In the genomic region with DNA sequence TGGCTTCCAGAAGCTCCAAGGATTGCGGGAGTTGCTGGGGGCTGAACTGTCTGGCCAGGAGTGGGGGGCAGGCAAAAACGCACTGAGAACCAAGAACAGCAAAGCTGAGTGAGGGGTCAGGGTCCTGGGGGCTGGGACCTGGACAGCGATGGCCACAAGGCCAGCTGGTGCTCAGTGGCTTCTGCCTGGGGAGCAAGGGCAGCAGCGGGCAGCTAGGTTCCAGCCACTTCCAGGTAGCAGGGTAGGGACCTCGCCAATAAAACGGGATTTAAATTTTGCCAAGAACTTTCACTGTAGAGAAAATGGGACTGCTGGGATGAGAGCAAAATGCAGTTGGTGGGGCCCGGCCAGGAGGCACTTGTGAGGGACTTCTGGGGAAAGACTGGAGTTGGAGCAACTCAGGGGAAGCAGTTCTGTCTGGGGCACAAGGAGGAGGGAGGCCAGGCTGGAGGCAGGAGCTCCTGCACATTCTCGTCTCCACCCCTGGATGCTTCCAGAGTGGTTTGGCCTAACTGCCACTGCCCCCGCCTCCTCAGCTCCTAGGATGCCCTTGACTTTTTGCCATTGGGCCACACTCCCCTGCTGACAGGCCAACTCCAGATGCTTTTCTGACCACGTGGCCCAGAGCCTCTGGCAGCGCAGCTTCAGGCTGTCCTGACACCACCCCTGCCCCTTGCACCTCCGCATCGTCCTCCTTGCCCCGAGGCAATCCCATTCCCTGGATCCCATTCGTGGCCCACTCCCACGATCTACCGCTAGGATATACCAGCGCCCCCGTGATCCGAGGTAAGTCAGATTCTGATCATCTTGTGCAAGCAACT, we compare ENCODE assay signal across 17 cellular contexts. TPM values are rescaled to one million over a fixed set of nuclear protein-coding genes. Genes with fewer than 3 reads are reported as not detected.
DNase-seq lines count a peak whose midpoint lies in the region; ATAC-seq and TF ChIP-seq lines count a peak whose summit lies in the region.
"Had no signal": no experiment of that assay in that cellular context is flagged by ENCODE, and none has a peak within 500 bp of the region (broad histone marks: within the 10 kb centered on the region; RNA-seq: fewer than 3 reads in every experiment).

No MANE protein-coding gene starts in this region.

- no peaks in the 10 kb centered on the region for H3K36me3 ChIP-seq in testis (ENCODE audit: low read depth, missing control alignments)

- intact Hi-C loops in left colon (cut with DNase I, micrococcal nuclease) (no loop called here), testis (cut with DNase I; ENCODE audit: low total_unique reads) (no loop called here)

- peaks cover 4% of the 10 kb centered on the region; the same call in 1 of the 2 replicates for H3K4me1 Mint-ChIP-seq in WTC11
- H3K4me1 Mint-ChIP-seq: activated B cell treated with CpG ODN at 0.5 μM for 24 hours had no signal

- H3K4me1 ChIP-seq in testis, result peaks cover 9% of the 10 kb centered on the region

- peak overlapping the region; percentile 42 for H3K27ac Mint-ChIP-seq in WTC11
- H3K27ac Mint-ChIP-seq: activated B cell treated with CpG ODN at 0.5 μM for 24 hours, type B pancreatic cell had no signal

- H3K4me3 ChIP-seq in testis, result no peak overlapping the region

- no peaks in the 10 kb centered on the region for H3K27me3 ChIP-seq in testis

- no peaks in the 10 kb centered on the region for H3K9me3 Mint-ChIP-seq in WTC11
- H3K9me3 Mint-ChIP-seq: activated B cell treated with CpG ODN at 0.5 μM for 24 hours, type B pancreatic cell had no signal

- H3K9me3 ChIP-seq in testis, result no peaks in the 10 kb centered on the region

- ATAC-seq in WTC11 (peak; percentile 63), left colon (peak; percentile 22)

- 60 to 63% methylated on average over 17 to 20 of the region's 20 CpGs for WGBS in testis, 2 donors

- no peak for TF ChIP-seq POLR2A in testis (IDR thresholded peaks at IDR 0.05)

- H3K27ac ChIP-seq in testis, result peak overlapping the region in 1 of 2 donors; percentile 26

- H3K27me3 Mint-ChIP-seq in WTC11 (ENCODE audit: low read depth), result no peaks in the 10 kb centered on the region
- H3K27me3 Mint-ChIP-seq: activated B cell treated with CpG ODN at 0.5 μM for 24 hours, type B pancreatic cell had no signal

- TF ChIP-seq CTCF in WTC11 (IDR thresholded peaks at IDR 0.05), result no peak
- TF ChIP-seq CTCF in testis (IDR thresholded peaks at IDR 0.05), result no peak

- CTCF ChIA-PET in WTC11 (lab: Charles Lee), result interaction anchor here (1.2 to 2.3 kb wide), 2 partner anchors 29 to 150 kb away, joined by 5 to 7 read pairs; no protein-coding TSS in a partner anchor

- H3K36me3 Mint-ChIP-seq in WTC11, result peaks cover 9% of the 10 kb centered on the region
- H3K36me3 Mint-ChIP-seq: type B pancreatic cell had no signal

- POLR2A ChIA-PET in WTC11 (lab: Charles Lee), result no interaction called here

- H3K4me3 Mint-ChIP-seq in WTC11, result no peak overlapping the region
- H3K4me3 Mint-ChIP-seq: activated B cell treated with CpG ODN at 0.5 μM for 24 hours, type B pancreatic cell had no signal

- DNase-seq in activated CD8-positive, alpha-beta memory T cell treated with anti-CD3 and anti-CD28 coated beads, Interleukin-2, amount 50 U/mL, for 48 hours, result peak; percentile 51
- no peak for DNase-seq in activated CD8-positive, alpha-beta memory T cell treated with anti-CD3 and anti-CD28 coated beads, Interleukin-2, amount 50 U/mL, for 4 hours
- no peak for DNase-seq in WTC11 (ENCODE audit: low spot score)
- DNase-seq in left colon, result peak in 1 of 2 donors; percentile 19
- peak; percentile 76 for DNase-seq in testis
- DNase-seq in NCI-H2171 (lab: John Stamatoyannopoulos, UW), result no peak
- no peak for DNase-seq in stimulated activated naive CD4-positive, alpha-beta T cell (lab: John Stamatoyannopoulos, UW)
- no peak for DNase-seq in NCI-H2081 (lab: John Stamatoyannopoulos, UW)
- DNase-seq: activated B cell treated with CpG ODN at 0.5 μM for 24 hours; activated CD8-positive, alpha-beta memory T cell treated with anti-CD3 and anti-CD28 coated beads for 24 hours; anterior cingulate cortex; NCI-H510A; occipital lobe; OCI-M1 had no signal

TF ChIP-seq in WTC11, 78 proteins besides CTCF, POLR2A, EP300 and RAD21:
- peak; percentile 53 for TF ChIP-seq USF2 (CRISPR knock-in tag; IDR thresholded peaks at IDR 0.05)
- no peak for TF ChIP-seq GABPB1 (CRISPR knock-in tag; IDR thresholded peaks at IDR 0.05)
- TF ChIP-seq, protein P1, sequence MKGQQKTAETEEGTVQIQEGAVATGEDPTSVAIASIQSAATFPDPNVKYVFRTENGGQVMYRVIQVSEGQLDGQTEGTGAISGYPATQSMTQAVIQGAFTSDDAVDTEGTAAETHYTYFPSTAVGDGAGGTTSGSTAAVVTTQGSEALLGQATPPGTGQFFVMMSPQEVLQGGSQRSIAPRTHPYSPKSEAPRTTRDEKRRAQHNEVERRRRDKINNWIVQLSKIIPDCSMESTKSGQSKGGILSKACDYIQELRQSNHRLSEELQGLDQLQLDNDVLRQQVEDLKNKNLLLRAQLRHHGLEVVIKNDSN (CRISPR knock-in tag; IDR thresholded peaks at IDR 0.05), result 0 out of 2 replicates have a peak, but pooled peaks have one; percentile 51
- TF ChIP-seq ZNF317 (CRISPR knock-in tag; IDR thresholded peaks at IDR 0.05; ENCODE audit: borderline replicate concordance, low read depth), result no peak

RNA-seq across cellular contexts. Expression of gene CCDC74A, which starts 5.5 kb away (rescaled TPM):
- total RNA-seq in WTC11 (2021) (11.7 to 16.7 TPM (median 12.6 TPM) in 3 replicates), left colon (1 to 10 TPM; 1.1 to 2.0 TPM), testis (100 to 1,000 TPM; 165 to 176 TPM)
- 124 TPM for polyA plus RNA-seq in testis (ENCODE audit: insufficient read depth, low read depth, low replicate concordance)

RNA-seq across cellular contexts. Expression of gene MZT2A, which starts 30.0 kb away (rescaled TPM):
- total RNA-seq in WTC11 (2021), result 162 to 179 TPM (median 167 TPM) in 3 replicates
- total RNA-seq in left colon, result 10 to 100 TPM; 72.3 to 84.6 TPM
- total RNA-seq in testis, result 100 to 1,000 TPM in 1 of 2 donors, 10 to 100 TPM in 1; 67.3 to 113 TPM
- 86.8 TPM for polyA plus RNA-seq in testis (ENCODE audit: insufficient read depth, low read depth, low replicate concordance)

RNA-seq across cellular contexts. Expression of gene TUBA3D, which starts 46.3 kb away (rescaled TPM):
- 0.25 to 0.28 TPM in 2 of 3 replicates, not detected in the other for total RNA-seq in WTC11 (2021)
- total RNA-seq in left colon, result not detected
- total RNA-seq in testis, result 100 to 1,000 TPM; 238 to 270 TPM
- polyA plus RNA-seq in testis (ENCODE audit: insufficient read depth, low read depth, low replicate concordance), result 516 TPM
- total RNA-seq: activated B cell treated with CpG ODN at 0.5 μM for 24 hours, glomerular endothelial cell, mononuclear cell, occipital lobe had no signal

Comparison
In these comparisons a context has a peak if more than half of its experiments do, and no peak if none do; other contexts are left out.
1. DNase-seq: peak in activated CD8-positive, alpha-beta memory T cell treated with anti-CD3 and anti-CD28 coated beads, Interleukin-2, amount 50 U/mL, for 48 hours (single experiment) and testis (single experiment); none in activated CD8-positive, alpha-beta memory T cell treated with anti-CD3 and anti-CD28 coated beads, Interleukin-2, amount 50 U/mL, for 4 hours (single experiment), WTC11 (single experiment), NCI-H2171 (single experiment), stimulated activated naive CD4-positive, alpha-beta T cell (0 of 6) and NCI-H2081 (0 of 2).
2. RNA of gene TUBA3D, which starts 46.3 kb away (total RNA-seq): 238 to 270 TPM in testis; 0.25 to 0.28 TPM in WTC11 and not detected in left colon; every median in the first group is over 100 times any median in the second.